ENCODE assay signal across 14 cellular contexts in the genomic region with DNA sequence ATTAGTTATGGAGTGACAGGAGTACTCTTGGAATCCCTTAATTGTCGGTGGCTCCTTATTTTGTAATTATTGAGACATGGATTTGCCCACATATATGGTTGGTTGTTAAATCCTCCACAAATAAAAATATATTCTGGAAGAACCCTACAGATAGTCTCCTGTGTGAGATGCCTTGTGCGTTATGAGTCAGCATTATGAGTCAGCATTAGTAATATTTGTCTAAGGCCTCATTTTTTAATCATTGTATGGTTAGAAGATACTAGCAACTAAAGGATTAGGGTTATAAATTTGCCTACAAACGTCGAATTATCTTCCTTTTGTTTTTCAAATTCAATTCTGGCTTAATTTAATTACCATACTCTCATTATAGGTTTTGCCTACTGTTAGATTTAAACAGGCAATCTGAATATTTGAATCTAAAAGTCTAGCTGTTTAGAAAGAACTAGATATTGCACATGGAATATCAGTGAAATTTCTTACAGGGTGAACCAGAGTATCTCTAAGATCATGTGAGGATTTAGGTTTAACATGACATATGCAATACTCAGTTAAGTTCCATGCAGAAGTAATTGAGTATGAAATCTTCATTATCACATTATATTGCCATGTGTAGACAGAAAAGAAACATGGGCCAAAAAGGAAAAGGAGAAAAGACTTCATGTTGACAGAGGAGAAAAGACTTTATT. TPM values are rescaled to one million over a fixed set of nuclear protein-coding genes. Genes with fewer than 3 reads are reported as not detected.
DNase-seq lines count a peak whose midpoint lies in the region; ATAC-seq and TF ChIP-seq lines count a peak whose summit lies in the region.
"Had no signal": no experiment of that assay in that cellular context is flagged by ENCODE, and none has a peak within 500 bp of the region (broad histone marks: within the 10 kb centered on the region; RNA-seq: fewer than 3 reads in every experiment).

No MANE protein-coding gene starts in this region.

- peak; percentile 43 for ATAC-seq in HG03342 (IDR thresholded peaks at IDR 0.05; ENCODE audit: unreplicated experiment)
- ATAC-seq in GM21576 (IDR thresholded peaks at IDR 0.05; ENCODE audit: unreplicated experiment): no peak
- no peak for ATAC-seq in HG02870 (IDR thresholded peaks at IDR 0.05; ENCODE audit: unreplicated experiment)

- no peaks in the 10 kb centered on the region for H3K4me1 ChIP-seq in adipocyte (ENCODE audit: control insufficient read depth, insufficient read depth, low read length)
- H3K4me1 ChIP-seq: left ventricle myocardium inferior had no signal

- 74 to 75% methylated on average over 4 of the region's 4 CpGs for WGBS in lower leg skin, 2 donors

- no peak overlapping the region for H3K9ac ChIP-seq in adipocyte (ENCODE audit: low read length)

- H3K27me3 ChIP-seq in adipocyte (replicated peaks; ENCODE audit: control insufficient read depth, insufficient read depth, low read length): no peaks in the 10 kb centered on the region

- no peaks in the 10 kb centered on the region for H3K36me3 ChIP-seq in adipocyte (ENCODE audit: control insufficient read depth, insufficient read depth, low read length, severe bottlenecking)
- H3K36me3 ChIP-seq: left ventricle myocardium inferior had no signal

- H3K4me3 ChIP-seq in adipocyte (ENCODE audit: low read length): no peak overlapping the region
- no peak overlapping the region for H3K4me3 ChIP-seq in lower leg skin (ENCODE audit: low read depth, poor library complexity, severe bottlenecking)
- H3K4me3 ChIP-seq: left ventricle myocardium inferior had no signal

- TF ChIP-seq CTCF in lower leg skin (IDR thresholded peaks at IDR 0.05): no peak

- DNase-seq in DMS53 treated with DMSO at 0.1 percent for 48 hours (lab: John Stamatoyannopoulos, UW; ENCODE audit: unreplicated experiment) (peak; percentile 8), adipocyte (ENCODE audit: low read depth) (peak; percentile 36), glomerular endothelial cell (ENCODE audit: extremely low read depth, low read depth, low spot score) (peak; percentile 39), epidermal melanocyte (ENCODE audit: insufficient read length, low spot score) (no peak), lower leg skin (ENCODE audit: low spot score in 2 of 2) (no peak)
- DNase-seq: anterior cingulate cortex, COR-L47, left ventricle myocardium inferior, NCI-H1092, NCI-H774 had no signal

- no peaks in the 10 kb centered on the region for H3K9me3 ChIP-seq in adipocyte (ENCODE audit: control insufficient read depth, low read length)
- H3K9me3 ChIP-seq: left ventricle myocardium inferior had no signal

- intact Hi-C loops in lower leg skin (cut with DNase I; ENCODE audit: low total_unique reads): no loop called here

- no peak for TF ChIP-seq POLR2A in lower leg skin (IDR thresholded peaks at IDR 0.05)

RNA-seq across cellular contexts. Expression of gene C6orf58, which starts 5.9 kb away (rescaled TPM):
- total RNA-seq in glomerular endothelial cell: not detected in 2 replicates
- not detected for total RNA-seq in lower leg skin
- total RNA-seq: activated CD8-positive, alpha-beta memory T cell treated with anti-CD3 and anti-CD28 coated beads for 36 hours; left ventricle myocardium inferior had no signal

Comparison
In these comparisons a context has a peak if more than half of its experiments do, and no peak if none do; other contexts are left out.
1. DNase-seq: peak in DMS53 treated with DMSO at 0.1 percent for 48 hours (single experiment), adipocyte (single experiment) and glomerular endothelial cell (single experiment); none in epidermal melanocyte (single experiment) and lower leg skin (0 of 2).